In the genomic region with DNA sequence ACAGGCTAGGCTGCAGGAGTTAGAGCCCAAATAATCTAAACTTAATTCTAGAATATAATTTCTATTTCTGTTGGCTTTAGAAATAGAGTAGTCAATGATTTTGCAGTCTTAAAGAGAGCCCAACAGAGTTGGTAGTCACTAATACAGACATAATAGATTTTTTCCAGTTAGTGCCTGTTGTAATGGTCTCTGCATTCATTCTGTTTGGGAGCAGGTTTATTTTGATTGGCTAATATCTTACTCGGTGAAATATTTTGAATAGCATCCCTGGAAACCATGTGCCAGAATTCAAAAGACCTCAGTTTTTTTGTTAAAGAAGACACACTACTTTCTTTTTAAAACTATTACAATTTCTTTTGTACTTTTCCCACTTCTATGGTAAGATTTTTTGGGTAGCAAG, we compare ENCODE assay signal across 25 cellular contexts.
"Had no signal": no experiment of that assay in that cellular context is flagged by ENCODE, and none has a peak within 500 bp of the region (broad histone marks: within the 10 kb centered on the region; RNA-seq: fewer than 3 reads in every experiment).

No MANE protein-coding gene starts in this region.

- ATAC-seq: activated CD8-positive, alpha-beta T cell treated with anti-CD3 and anti-CD28 coated beads, Interleukin-2, amount 10 ng/mL, durations not matched to agents 7 days and 5 days; activated naive CD4-positive, alpha-beta T cell treated with anti-CD3 and anti-CD28 coated beads, Interleukin-2, amount 50 U/mL, for 72 hours; activated naive CD8-positive, alpha-beta T cell treated with anti-CD3 and anti-CD28 coated beads, Interleukin-2, amount 50 U/mL, for 24 hours; Panc1; WTC11 had no signal

- DNase-seq: activated CD4-positive, alpha-beta T cell treated with anti-CD3 and anti-CD28 coated beads for 48 hours; activated CD4-positive, alpha-beta T cell treated with anti-CD3 and anti-CD28 coated beads, Interleukin-2, amount 50 U/mL, for 4 hours; activated CD4-positive, CD25-positive, alpha-beta regulatory T cell treated with anti-CD3 and anti-CD28 coated beads, Interleukin-2, amount 50 U/mL, for 72 hours; activated CD8-positive, alpha-beta memory T cell treated with anti-CD3 and anti-CD28 coated beads, Interleukin-2, amount 50 U/mL, for 48 hours; activated CD8-positive, alpha-beta T cell treated with anti-CD3 and anti-CD28 coated beads, Interleukin-2, amount 10 ng/mL, durations not matched to agents 7 days and 5 days; activated effector memory CD4-positive, alpha-beta T cell treated with Interleukin-2 at 50 U/mL for 16 hours; activated naive CD4-positive, alpha-beta T cell treated with Interleukin-2 at 50 U/mL for 16 hours; activated naive CD8-positive, alpha-beta T cell treated with anti-CD3 and anti-CD28 coated beads, Interleukin-2, amount 50 U/mL, for 24 hours; activated T-cell treated with anti-CD3 and anti-CD28 coated beads, Interleukin-2, amount 50 U/mL, for 1 hour; amygdala; MM.1S; NCI-H1105; NCI-H1436; NCI-H1694 treated with DMSO at 0.1 percent for 48 hours; NCI-H2029 treated with DMSO at 0.1 percent for 48 hours; NCI-H345; NCI-H510A; NCI-H526 treated with DMSO at 0.1 percent for 48 hours; NK-92 treated with Interleukin-12 subunit alpha and Interleukin-12 subunit beta, amount 100 ng/mL, for 24 hours; OCI-M1; RPMI8226; SHP77 had no signal
